In the genomic region with DNA sequence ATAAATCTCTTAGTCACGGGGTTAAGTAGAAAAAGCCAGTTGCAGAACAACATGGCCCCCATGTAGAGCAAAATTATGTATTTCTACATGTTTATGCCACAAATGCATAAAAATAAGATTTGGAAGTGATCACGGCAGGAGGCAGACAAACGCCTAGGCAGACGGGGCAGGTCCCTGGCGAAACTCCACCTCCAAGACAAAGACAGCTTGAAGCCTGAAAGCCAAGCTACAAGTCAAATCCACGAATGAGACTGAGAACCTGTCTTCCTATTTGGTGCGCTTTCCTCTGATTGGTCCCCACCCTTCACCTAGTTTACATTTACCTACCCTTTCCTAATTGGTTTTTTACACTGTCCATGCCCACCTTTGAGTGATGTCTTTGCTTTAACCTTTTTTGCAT, we compare ENCODE assay signal across 29 cellular contexts.
"Had no signal": no experiment of that assay in that cellular context is flagged by ENCODE, and none has a peak within 500 bp of the region (broad histone marks: within the 10 kb centered on the region; RNA-seq: fewer than 3 reads in every experiment).

No MANE protein-coding gene starts in this region.

- H3K4me1 ChIP-seq: ascending aorta, heart right ventricle, parathyroid adenoma, psoas muscle, uterus had no signal

- H3K4me3 ChIP-seq: adrenal gland, ascending aorta, cardiac muscle cell, esophagus muscularis mucosa, heart right ventricle, psoas muscle, testis, uterus had no signal

- H3K9ac ChIP-seq: parathyroid adenoma had no signal

- H3K27ac ChIP-seq: adrenal gland, ascending aorta, cardiac muscle cell, esophagus muscularis mucosa, heart right ventricle, parathyroid adenoma, psoas muscle, testis, uterus, VCaP had no signal

- H3K27me3 ChIP-seq: adrenal gland, ascending aorta, cardiac muscle cell, esophagus muscularis mucosa, heart right ventricle, testis, uterus had no signal

- H3K4me3 Mint-ChIP-seq: activated naive CD4-positive, alpha-beta T cell treated with anti-CD3 and anti-CD28 coated beads for 36 hours; activated naive CD8-positive, alpha-beta T cell treated with anti-CD3 and anti-CD28 coated beads for 36 hours; activated T-helper 1 cell treated with anti-CD3 and anti-CD28 coated beads, Interleukin-12 subunit alpha, Interleukin-12 subunit beta, Interleukin-2, Interleukin-4 antibody, amounts not matched to agents 30 ng/mL and 10 ng/mL and 1 ng/mL, durations not matched to agents 14 hours and 24 hours and 36 hours; brain; nephron progenitor cell had no signal

- ATAC-seq: activated CD4-positive, CD25-positive, alpha-beta regulatory T cell treated with anti-CD3 and anti-CD28 coated beads, Interleukin-2, amount 50 U/mL, for 24 hours; heart right ventricle; left cardiac atrium; psoas muscle had no signal

- H3K9me3 ChIP-seq: adrenal gland, ascending aorta, esophagus muscularis mucosa, heart right ventricle, psoas muscle, testis, uterus had no signal

- H3K36me3 Mint-ChIP-seq: activated naive CD8-positive, alpha-beta T cell treated with anti-CD3 and anti-CD28 coated beads for 36 hours; brain had no signal

- H3K79me2 ChIP-seq: parathyroid adenoma had no signal

- FAIRE-seq: TTC549 had no signal

- DNase-seq: activated CD4-positive, alpha-beta T cell treated with anti-CD3 and anti-CD28 coated beads for 48 hours; activated CD4-positive, alpha-beta T cell treated with anti-CD3 and anti-CD28 coated beads, Interleukin-2, amount 50 U/mL, for 48 hours; activated CD8-positive, alpha-beta memory T cell treated with anti-CD3 and anti-CD28 coated beads for 24 hours; activated effector memory CD4-positive, alpha-beta T cell treated with anti-CD3 and anti-CD28 coated beads, Interleukin-2, amount 50 U/mL, for 16 hours; activated naive CD4-positive, alpha-beta T cell treated with anti-CD3 and anti-CD28 coated beads for 36 hours; activated naive CD8-positive, alpha-beta T cell treated with anti-CD3 and anti-CD28 coated beads for 36 hours; adrenal gland; foreskin melanocyte; heart right ventricle; islet precursor cell; left cardiac atrium; mammary epithelial cell; nephron progenitor cell; psoas muscle; stimulated activated CD4-positive, alpha-beta T cell treated with anti-CD3 and anti-CD28 coated beads, Interleukin-15, amount 100 ng/mL, for 24 hours; stimulated activated CD4-positive, alpha-beta T cell treated with anti-CD3 and anti-CD28 coated beads, Interleukin-2, amount 100 ng/mL, for 24 hours; stimulated activated naive CD4-positive, alpha-beta T cell; T-helper 9 cell; testis; uterus had no signal

- H3K36me3 ChIP-seq: adrenal gland, ascending aorta, cardiac muscle cell, esophagus muscularis mucosa, heart right ventricle, uterus had no signal

- H3K9me3 Mint-ChIP-seq: activated naive CD4-positive, alpha-beta T cell treated with anti-CD3 and anti-CD28 coated beads for 36 hours; activated naive CD8-positive, alpha-beta T cell treated with anti-CD3 and anti-CD28 coated beads for 36 hours; activated T-helper 1 cell treated with anti-CD3 and anti-CD28 coated beads, Interleukin-12 subunit alpha, Interleukin-12 subunit beta, Interleukin-2, Interleukin-4 antibody, amounts not matched to agents 30 ng/mL and 10 ng/mL and 1 ng/mL, durations not matched to agents 14 hours and 24 hours and 36 hours; nephron progenitor cell had no signal

- H2AFZ ChIP-seq: parathyroid adenoma had no signal

- H3K27me3 Mint-ChIP-seq: activated naive CD8-positive, alpha-beta T cell treated with anti-CD3 and anti-CD28 coated beads for 36 hours; brain had no signal

- H3K27ac Mint-ChIP-seq: activated naive CD4-positive, alpha-beta T cell treated with anti-CD3 and anti-CD28 coated beads for 36 hours; activated naive CD8-positive, alpha-beta T cell treated with anti-CD3 and anti-CD28 coated beads for 36 hours; activated T-helper 1 cell treated with anti-CD3 and anti-CD28 coated beads, Interleukin-12 subunit alpha, Interleukin-12 subunit beta, Interleukin-2, Interleukin-4 antibody, amounts not matched to agents 30 ng/mL and 10 ng/mL and 1 ng/mL, durations not matched to agents 14 hours and 24 hours and 36 hours; brain; nephron progenitor cell had no signal
